ENCODE assay signal across 9 cellular contexts in genomic region chr17:49787932-49788442, GRCh38. TPM values are rescaled to one million over a fixed set of nuclear protein-coding genes. Genes with fewer than 3 reads are reported as not detected.
DNase-seq lines count a peak whose midpoint lies in the region; ATAC-seq and TF ChIP-seq lines count a peak whose summit lies in the region.
"Had no signal": no experiment of that assay in that cellular context is flagged by ENCODE, and none has a peak within 500 bp of the region (broad histone marks: within the 10 kb centered on the region; RNA-seq: fewer than 3 reads in every experiment).

No MANE protein-coding gene starts in this region.

- H3K27me3 ChIP-seq in BLaER1 (no peaks in the 10 kb centered on the region), Loucy (ENCODE audit: insufficient read depth, low read length, poor library complexity, severe bottlenecking) (no peaks in the 10 kb centered on the region), left lung (no peaks in the 10 kb centered on the region), thoracic aorta (replicated peaks; ENCODE audit: insufficient read depth) (no peaks in the 10 kb centered on the region)

- H3K4me3 ChIP-seq in BLaER1: peak overlapping the region; percentile 88
- peak overlapping the region; percentile 96 for H3K4me3 ChIP-seq in Loucy (ENCODE audit: low read length, poor library complexity, severe bottlenecking)
- H3K4me3 ChIP-seq in left lung: peak overlapping the region; percentile 95 to 96
- peak overlapping the region; percentile 91 for H3K4me3 ChIP-seq in thoracic aorta

- H2AFZ ChIP-seq in Loucy (ENCODE audit: low read length): peak overlapping the region; percentile 50; the same call in 1 of the 2 replicates

- no peak for ATAC-seq in activated naive CD8-positive, alpha-beta T cell treated with anti-CD3 and anti-CD28 coated beads, Interleukin-2, amount 50 U/mL, for 24 hours
- ATAC-seq in left lung (no peak), thoracic aorta (ENCODE audit: insufficient number of reproducible peaks, low FRiP score, low read depth) (peak; percentile 4)

- H3K9me3 ChIP-seq in BLaER1 (no peaks in the 10 kb centered on the region), Loucy (ENCODE audit: insufficient read depth, low read depth, low read length) (no peaks in the 10 kb centered on the region), left lung (no peaks in the 10 kb centered on the region), thoracic aorta (no peaks in the 10 kb centered on the region)

- H3K36me3 ChIP-seq in BLaER1 (peaks cover 35% of the 10 kb centered on the region), Loucy (ENCODE audit: insufficient read depth, low read length) (peaks cover 15% of the 10 kb centered on the region; the same call in 1 of the 2 replicates), left lung (peaks cover 0 to 15% of the 10 kb centered on the region in 2 donors), thoracic aorta (peaks cover 9% of the 10 kb centered on the region)

- H3K4me1 ChIP-seq in BLaER1 (peaks cover 60% of the 10 kb centered on the region), Loucy (ENCODE audit: insufficient read depth, low read length, poor library complexity, severe bottlenecking) (peaks cover 55% of the 10 kb centered on the region), left lung (peaks cover 13 to 32% of the 10 kb centered on the region in 2 donors), thoracic aorta (ENCODE audit: control insufficient read depth in 1 of 2, low read depth in 2 of 2) (peaks cover 35 to 57% of the 10 kb centered on the region in 2 donors)

- H3K27ac Mint-ChIP-seq in activated naive CD8-positive, alpha-beta T cell treated with anti-CD3 and anti-CD28 coated beads, Interleukin-2, amount 50 U/mL, for 24 hours: peak overlapping the region; percentile 97

- TF ChIP-seq CTCF in Loucy (conservative IDR thresholded peaks at IDR 0.05; ENCODE audit: low read length) (no peak), left lung (IDR thresholded peaks at IDR 0.05) (no peak), thoracic aorta (IDR thresholded peaks at IDR 0.05) (no peak)

- no peaks in the 10 kb centered on the region for H3K9me2 ChIP-seq in Loucy (replicated peaks; ENCODE audit: low read depth, low read length)

- no peaks in the 10 kb centered on the region for H3K9me3 Mint-ChIP-seq in activated naive CD8-positive, alpha-beta T cell treated with anti-CD3 and anti-CD28 coated beads, Interleukin-2, amount 50 U/mL, for 24 hours

- DNase-seq in activated naive CD8-positive, alpha-beta T cell treated with anti-CD3 and anti-CD28 coated beads, Interleukin-2, amount 50 U/mL, for 24 hours: no peak
- DNase-seq in left lung: no peak
- no peak for DNase-seq in thoracic aorta (ENCODE audit: low spot score)
- no peak for DNase-seq in middle frontal gyrus (ENCODE audit: extremely low spot score, low spot score)
- no peak for DNase-seq in amniotic stem cell (lab: John Stamatoyannopoulos, UW)
- no peak for DNase-seq in HPDE6-E6E7 (ENCODE audit: extremely low spot score)

- peak overlapping the region; percentile 93 for H3K4me3 Mint-ChIP-seq in activated naive CD8-positive, alpha-beta T cell treated with anti-CD3 and anti-CD28 coated beads, Interleukin-2, amount 50 U/mL, for 24 hours

- H3F3A ChIP-seq in Loucy (ENCODE audit: low read depth): no peaks in the 10 kb centered on the region

- intact Hi-C loops in left lung (cut with DNase I): loop anchor here in 1 of 2 donors (10.0 kb wide), 1 partner anchor 213 kb away; the partner anchor contains the start of gene NXPH3

- H4K20me1 ChIP-seq in BLaER1: peaks cover 39% of the 10 kb centered on the region
- H4K20me1 ChIP-seq in Loucy (ENCODE audit: insufficient read depth, low read length, poor library complexity, severe bottlenecking): peaks cover 37% of the 10 kb centered on the region

- peaks cover 35% of the 10 kb centered on the region for H3K36me3 Mint-ChIP-seq in activated naive CD8-positive, alpha-beta T cell treated with anti-CD3 and anti-CD28 coated beads, Interleukin-2, amount 50 U/mL, for 24 hours (ENCODE audit: low read depth)

- H3K79me2 ChIP-seq in Loucy (ENCODE audit: insufficient read depth, low read length): peaks cover 48% of the 10 kb centered on the region

- H3K9ac ChIP-seq in BLaER1: peak overlapping the region; percentile 97
- H3K9ac ChIP-seq in Loucy (ENCODE audit: low read depth, low read length, poor library complexity, severe bottlenecking): peak overlapping the region; percentile 99

- H3K4me1 Mint-ChIP-seq in activated naive CD8-positive, alpha-beta T cell treated with anti-CD3 and anti-CD28 coated beads, Interleukin-2, amount 50 U/mL, for 24 hours: peaks cover 47% of the 10 kb centered on the region

- no peaks in the 10 kb centered on the region for H3K27me3 Mint-ChIP-seq in activated naive CD8-positive, alpha-beta T cell treated with anti-CD3 and anti-CD28 coated beads, Interleukin-2, amount 50 U/mL, for 24 hours

- H3K4me2 ChIP-seq in BLaER1 (peak overlapping the region; percentile 93), Loucy (ENCODE audit: low read depth, low read length, poor library complexity, severe bottlenecking) (peak overlapping the region; percentile 91)

- H3K27ac ChIP-seq in BLaER1 (peak overlapping the region; percentile 97), left lung (peak overlapping the region; percentile 100), thoracic aorta (peak overlapping the region; percentile 98 to 100)

RNA-seq across cellular contexts. Expression of gene KAT7, which starts 0.5 kb away (rescaled TPM):
- total RNA-seq in left lung: 10 to 100 TPM; 51.3 to 55.4 TPM
- 10 to 100 TPM; 38.9 to 51.4 TPM for total RNA-seq in thoracic aorta

RNA-seq across cellular contexts. Expression of gene FAM117A, which starts 24.1 kb away (rescaled TPM):
- 10 to 100 TPM; 11.9 to 13.4 TPM for total RNA-seq in left lung
- total RNA-seq in thoracic aorta: 10 to 100 TPM; 12.1 to 23.7 TPM

RNA-seq across cellular contexts. Expression of gene TAC4, which starts 59.9 kb away (rescaled TPM):
- total RNA-seq in left lung (not detected), thoracic aorta (not detected)
- total RNA-seq: renal cortical epithelial cell had no signal
